In the genomic region with DNA sequence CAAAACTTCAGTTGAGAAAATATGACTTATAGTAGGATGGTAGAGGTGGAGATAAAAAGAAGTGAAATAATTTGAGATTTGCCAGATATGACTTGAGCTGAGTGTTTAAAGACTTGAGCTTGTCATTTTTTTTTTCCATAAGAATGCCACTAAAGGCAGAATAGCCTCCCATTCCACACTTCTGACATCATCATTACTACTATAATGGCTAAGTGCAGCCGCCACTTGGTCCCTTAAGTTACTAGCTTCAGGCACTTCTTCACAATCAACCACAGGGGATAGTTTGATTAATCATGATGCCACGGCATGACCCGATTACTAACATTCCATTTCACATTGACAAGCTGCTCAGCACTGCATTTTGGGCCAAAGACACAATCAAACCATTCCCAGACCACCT, we compare ENCODE assay signal across 16 cellular contexts.
"Had no signal": no experiment of that assay in that cellular context is flagged by ENCODE, and none has a peak within 500 bp of the region (broad histone marks: within the 10 kb centered on the region; RNA-seq: fewer than 3 reads in every experiment).

No MANE protein-coding gene starts in this region.

- DNase-seq: activated CD4-positive, alpha-beta T cell treated with anti-CD3 and anti-CD28 coated beads, Interleukin-2, amount 10 ng/mL, durations not matched to agents 7 days and 5 days; activated CD8-positive, alpha-beta memory T cell treated with anti-CD3 and anti-CD28 coated beads, Interleukin-2, amount 50 U/mL, for 48 hours; activated gamma-delta T cell treated with Interleukin-2 at 50 U/mL for 16 hours; activated naive CD8-positive, alpha-beta T cell treated with anti-CD3 and anti-CD28 coated beads for 36 hours; activated T-cell treated with anti-CD3 and anti-CD28 coated beads, Interleukin-2, amount 50 U/mL, for 72 hours; effector memory CD4-positive, alpha-beta T cell; foreskin melanocyte; heart left ventricle; immature natural killer cell; left colon; naive thymus-derived CD8-positive, alpha-beta T cell; stimulated activated CD4-positive, alpha-beta T cell treated with anti-CD3 and anti-CD28 coated beads, Interleukin-2, amount 100 ng/mL, for 48 hours; stimulated activated naive B cell treated with anti-CD40 and anti-IgM and Interleukin-4, amounts not matched to agents 10 μg/mL and 1 μg/mL and 100 μg/mL, for 72 hours; thyroid gland had no signal

- H3K4me1 ChIP-seq: heart left ventricle, parathyroid adenoma, thyroid gland had no signal

- H3K4me3 ChIP-seq: heart left ventricle, lung, thyroid gland had no signal

- H3K27ac ChIP-seq: heart left ventricle, parathyroid adenoma, thyroid gland had no signal

- H3K27me3 ChIP-seq: heart left ventricle, thyroid gland had no signal

- H3K79me2 ChIP-seq: parathyroid adenoma had no signal

- H3K9ac ChIP-seq: parathyroid adenoma had no signal

- H3K36me3 ChIP-seq: heart left ventricle, thyroid gland had no signal
